Comparison of ENCODE assay signal across 8 cellular contexts in genomic region chr20:19756756-19757486, GRCh38. TPM values are rescaled to one million over a fixed set of nuclear protein-coding genes. Genes with fewer than 3 reads are reported as not detected.
A peak's percentile ranks its signal among the peaks of the same experiment; 100 is the strongest.
DNase-seq lines count a peak whose midpoint lies in the region; ATAC-seq and TF ChIP-seq lines count a peak whose summit lies in the region.

No MANE protein-coding gene starts in this region.

- H3K4me1 ChIP-seq in heart left ventricle (peaks cover 6 to 45% (median 34%) of the 10 kb centered on the region in 12 donors), mononuclear cell (ENCODE audit: insufficient read depth, low read length) (peaks cover 33% of the 10 kb centered on the region), aorta (ENCODE audit: control insufficient read depth in 1 of 2, insufficient read depth in 2 of 2, low read length in 2 of 2) (no peaks in the 10 kb centered on the region)

- H3K36me3 ChIP-seq in heart left ventricle, result peaks cover 0 to 2% (median 0%) of the 10 kb centered on the region in 9 donors
- H3K36me3 ChIP-seq in aorta (ENCODE audit: control insufficient read depth in 1 of 2, insufficient read depth in 2 of 2, low read length in 1 of 2), result no peaks in the 10 kb centered on the region

- WGBS in heart left ventricle, 4 donors, result 15 to 30% (median 16%) methylated on average over 12 to 22 of the region's 22 CpGs
- WGBS in aorta, 2 donors, result 18% methylated on average over 22 of the region's 22 CpGs

- TF ChIP-seq POLR2A in heart left ventricle (IDR thresholded peaks at IDR 0.05), result no peak

- no peaks in the 10 kb centered on the region for H3K9me3 ChIP-seq in heart left ventricle
- H3K9me3 ChIP-seq in mononuclear cell (ENCODE audit: low read depth, low read length), result no peaks in the 10 kb centered on the region
- no peaks in the 10 kb centered on the region for H3K9me3 ChIP-seq in aorta (ENCODE audit: control insufficient read depth, low read length)

- no peak for TF ChIP-seq CTCF in heart left ventricle (IDR thresholded peaks at IDR 0.05)
- TF ChIP-seq CTCF in chondrocyte (IDR thresholded peaks at IDR 0.05), result peak; percentile 13

- H3K27ac ChIP-seq in heart left ventricle, result peak overlapping the region; percentile 91 to 100 (median 98)
- H3K27ac ChIP-seq in aorta (ENCODE audit: low read depth in 1 of 2, low read length in 2 of 2), result peak overlapping the region; percentile 63 to 88

- no peaks in the 10 kb centered on the region for H3K27me3 Mint-ChIP-seq in chondrocyte (ENCODE audit: low read depth)

- DNase-seq in heart left ventricle, result no peak
- DNase-seq in cardiac septum (ENCODE audit: low spot score), result no peak
- DNase-seq in chondrocyte (ENCODE audit: low spot score), result no peak
- DNase-seq in aorta, result no peak
- DNase-seq in activated CD4-positive, alpha-beta T cell treated with anti-CD3 and anti-CD28 coated beads for 4 hours, result no peak
- DNase-seq in dedifferentiated amniotic fluid mesenchymal stem cell (ENCODE audit: extremely low spot score), result no peak

- H3K4me3 ChIP-seq in heart left ventricle, result peak overlapping the region; percentile 52 to 94 (median 78)
- H3K4me3 ChIP-seq in mononuclear cell (ENCODE audit: low read length), result peak overlapping the region; percentile 47
- peak overlapping the region; percentile 59 to 90 for H3K4me3 ChIP-seq in aorta (ENCODE audit: low read length in 2 of 2)

- H3K4me3 Mint-ChIP-seq in chondrocyte (ENCODE audit: unreplicated experiment), result peak overlapping the region; percentile 90

- H3K4me1 Mint-ChIP-seq in chondrocyte (ENCODE audit: low read depth), result peaks cover 34% of the 10 kb centered on the region

- intact Hi-C loops in heart left ventricle (cut with DNase I), result loop anchor here in 6 of 10 donors (2.0 to 10.0 kb wide), 4 partner anchors 62 to 65 kb away; no protein-coding TSS in a partner anchor
- intact Hi-C loops in cardiac septum (cut with DNase I), result loop anchor here (2.0 to 5.0 kb wide), 2 partner anchors 22 to 65 kb away; no protein-coding TSS in a partner anchor
- intact Hi-C loops in aorta (cut with DNase I), result loop anchor here in 1 of 2 donors (5.0 kb wide), 1 partner anchor 65 kb away; no protein-coding TSS in a partner anchor

- H3K27me3 ChIP-seq in heart left ventricle, result no peaks in the 10 kb centered on the region
- H3K27me3 ChIP-seq in mononuclear cell (ENCODE audit: insufficient read depth, low read length), result peaks cover 14% of the 10 kb centered on the region
- H3K27me3 ChIP-seq in aorta (ENCODE audit: control insufficient read depth in 1 of 2, insufficient read depth in 2 of 2, low read length in 1 of 2), result no peaks in the 10 kb centered on the region

- no peaks in the 10 kb centered on the region for H3K36me3 Mint-ChIP-seq in chondrocyte (ENCODE audit: low read depth)

- ATAC-seq in heart left ventricle, result no peak
- ATAC-seq in aorta (ENCODE audit: low FRiP score), result no peak
- ATAC-seq in HG02610 (IDR thresholded peaks at IDR 0.05; ENCODE audit: unreplicated experiment), result no peak

- H3K9me3 Mint-ChIP-seq in chondrocyte (ENCODE audit: low read depth), result no peaks in the 10 kb centered on the region

- peak overlapping the region; percentile 96 for H3K27ac Mint-ChIP-seq in chondrocyte (ENCODE audit: unreplicated experiment)

RNA-seq across cellular contexts. Expression of gene RIN2, which starts 1.1 kb away (rescaled TPM):
- total RNA-seq in heart left ventricle (10 to 100 TPM; 44.2 to 76.5 (median 59.1) TPM), cardiac septum (63.9 TPM), chondrocyte (24.4 to 45.7 TPM (median 27.8 TPM) in 3 replicates), mononuclear cell (10.6 TPM), aorta (100 to 1,000 TPM in 1 of 2 donors, 10 to 100 TPM in 1; 67.0 to 128 TPM)
- polyA plus RNA-seq in heart left ventricle (10 to 100 TPM; 15.0 to 15.7 TPM), aorta (10 to 100 TPM; 17.0 to 24.7 TPM)
